ENCODE assay signal across 16 cellular contexts in the genomic region with DNA sequence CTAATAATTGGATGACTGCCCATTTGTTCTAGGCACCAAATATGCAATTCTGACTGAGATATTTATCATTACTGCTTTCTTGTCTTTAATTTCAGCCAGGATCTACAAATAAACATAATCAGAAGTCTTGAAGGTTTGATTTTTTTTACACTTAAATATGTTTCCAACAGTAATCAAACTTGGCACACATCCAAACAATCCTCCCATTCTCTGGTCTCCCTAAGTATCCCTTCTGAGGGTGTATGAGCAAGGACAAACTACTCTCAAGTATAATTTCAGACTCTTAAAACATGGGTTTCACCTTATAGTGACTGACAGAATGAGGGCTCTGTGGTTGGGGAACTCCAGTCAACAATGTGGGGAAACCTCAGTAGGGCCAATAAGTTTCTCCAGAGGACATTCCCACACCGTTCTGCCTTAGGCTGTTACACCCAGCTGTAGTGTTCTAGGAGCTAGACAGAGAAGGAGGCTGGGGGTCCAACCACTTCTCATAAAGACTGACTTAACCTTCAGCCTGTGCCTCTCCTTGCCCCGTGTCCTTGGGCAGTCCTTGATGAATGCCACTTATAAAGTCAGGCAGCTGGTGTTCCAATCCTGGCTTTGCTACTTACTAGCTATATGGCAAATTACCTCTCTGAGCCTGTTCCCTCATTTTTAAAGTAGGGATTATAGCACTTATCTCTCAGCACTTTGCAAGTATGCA. TPM values are rescaled to one million over a fixed set of nuclear protein-coding genes. Genes with fewer than 3 reads are reported as not detected.
A peak's percentile ranks its signal among the peaks of the same experiment; 100 is the strongest.
DNase-seq lines count a peak whose midpoint lies in the region; TF ChIP-seq lines count a peak whose summit lies in the region.
"Had no signal": no experiment of that assay in that cellular context is flagged by ENCODE, and none has a peak within 500 bp of the region (broad histone marks: within the 10 kb centered on the region; RNA-seq: fewer than 3 reads in every experiment).

No MANE protein-coding gene starts in this region.

- no peaks in the 10 kb centered on the region for H3K9me2 ChIP-seq in hepatocyte (replicated peaks; ENCODE audit: insufficient read depth)

- H3K27me3 ChIP-seq in hepatocyte (no peaks in the 10 kb centered on the region), suprapubic skin (no peaks in the 10 kb centered on the region), spleen (replicated peaks in 1 of 7) (peaks cover 0 to 29% (median 0%) of the 10 kb centered on the region in 7 donors)

- H3K4me2 ChIP-seq in hepatocyte: peak overlapping the region; percentile 79

- H3K4me1 ChIP-seq in hepatocyte (ENCODE audit: insufficient read depth): peaks cover 8% of the 10 kb centered on the region
- H3K4me1 ChIP-seq in suprapubic skin: peaks cover 27% of the 10 kb centered on the region
- peaks cover 0 to 10% (median 3%) of the 10 kb centered on the region in 6 donors for H3K4me1 ChIP-seq in spleen

- H4K20me1 ChIP-seq in hepatocyte (ENCODE audit: insufficient read depth, poor library complexity, severe bottlenecking): no peaks in the 10 kb centered on the region

- H3K4me3 ChIP-seq in hepatocyte (no peak overlapping the region), suprapubic skin (no peak overlapping the region), spleen (no peak overlapping the region)
- H3K4me3 ChIP-seq: thoracic aorta had no signal

- DNase-seq in NCI-H1105 treated with DMSO at 0.1 percent for 48 hours (lab: John Stamatoyannopoulos, UW): peak; percentile 54
- no peak for DNase-seq in NCI-H1105 (lab: John Stamatoyannopoulos, UW)
- peak; percentile 93 for DNase-seq in NCI-H82 treated with DMSO at 0.1 percent for 48 hours (lab: John Stamatoyannopoulos, UW; ENCODE audit: unreplicated experiment)
- no peak for DNase-seq in hepatocyte (ENCODE audit: low spot score)
- DNase-seq in suprapubic skin (ENCODE audit: low spot score in 2 of 2): no peak
- DNase-seq in AML-193 (lab: John Stamatoyannopoulos, UW): no peak
- no peak for DNase-seq in SHP77 (lab: John Stamatoyannopoulos, UW)
- no peak for DNase-seq in spleen
- DNase-seq: activated B cell treated with CpG ODN at 0.5 μM for 24 hours; activated T-cell treated with anti-CD3 and anti-CD28 coated beads, Interleukin-2, amount 50 U/mL, for 24 hours; amniotic stem cell; effector CD8-positive, alpha-beta T cell; NCI-H146; nephron progenitor cell had no signal

- intact Hi-C loops in spleen (cut with DNase I; ENCODE audit: low total_unique reads): no loop called here

- 87% methylated on average over 2 of the region's 2 CpGs for WGBS in hepatocyte (ENCODE audit: low lambda C conversion rate, missing lambda C conversion rate)
- 60% methylated on average over 2 of the region's 2 CpGs for WGBS in suprapubic skin
- 48 to 78% (median 68%) methylated on average over 2 of the region's 2 CpGs for WGBS in spleen, 5 donors

- no peak overlapping the region for H2AFZ ChIP-seq in hepatocyte

- H3K9me3 ChIP-seq in hepatocyte (ENCODE audit: low read depth): no peaks in the 10 kb centered on the region
- H3K9me3 ChIP-seq in suprapubic skin: no peaks in the 10 kb centered on the region
- no peaks in the 10 kb centered on the region for H3K9me3 ChIP-seq in spleen
- H3K9me3 ChIP-seq: thoracic aorta had no signal

- TF ChIP-seq EP300 in suprapubic skin (IDR thresholded peaks at IDR 0.05): no peak

- H3K79me2 ChIP-seq in hepatocyte: no peaks in the 10 kb centered on the region

- H3K27ac ChIP-seq in hepatocyte (no peak overlapping the region), suprapubic skin (peak overlapping the region; percentile 93), spleen (no peak overlapping the region)
- H3K27ac ChIP-seq: thoracic aorta had no signal

- H3K36me3 ChIP-seq in hepatocyte (replicated peaks; ENCODE audit: insufficient read depth, low read depth) (no peaks in the 10 kb centered on the region), suprapubic skin (no peaks in the 10 kb centered on the region), spleen (no peaks in the 10 kb centered on the region)
- H3K36me3 ChIP-seq: thoracic aorta had no signal

- TF ChIP-seq POLR2A in suprapubic skin (IDR thresholded peaks at IDR 0.05) (no peak), spleen (IDR thresholded peaks at IDR 0.05) (no peak)

- no peak for TF ChIP-seq CTCF in hepatocyte (IDR thresholded peaks at IDR 0.05; ENCODE audit: poor library complexity)
- no peak for TF ChIP-seq CTCF in suprapubic skin (IDR thresholded peaks at IDR 0.05)
- no peak for TF ChIP-seq CTCF in spleen (IDR thresholded peaks at IDR 0.05 in 8 of 11, conservative IDR thresholded peaks at IDR 0.05 in 3 of 11)

RNA-seq across cellular contexts. Expression of gene PALMD, which starts 1.5 kb away (rescaled TPM):
- 18.5 and 21.7 TPM in 2 replicates for total RNA-seq in hepatocyte
- polyA plus RNA-seq in hepatocyte: 12.3 and 14.0 TPM in 2 replicates
- total RNA-seq in suprapubic skin: 100 to 1,000 TPM; 111 to 183 (median 138) TPM
- 10 to 100 TPM in 3 of 7 donors, 1 to 10 TPM in 4; 2.9 to 16.8 (median 7.9) TPM for total RNA-seq in spleen
- polyA plus RNA-seq in spleen: 10 to 100 TPM in 1 of 3 donors, 1 to 10 TPM in 2; 4.6 to 12.7 (median 5.4) TPM
- total RNA-seq: activated B cell treated with CpG ODN at 0.5 μM for 24 hours had no signal
- polyA plus RNA-seq: IgD-negative memory B cell had no signal

Comparison
In these comparisons a context has a peak if more than half of its experiments do, and no peak if none do; other contexts are left out.
1. DNase-seq: peak in NCI-H1105 treated with DMSO at 0.1 percent for 48 hours (single experiment) and NCI-H82 treated with DMSO at 0.1 percent for 48 hours (single experiment); none in NCI-H1105 (single experiment), hepatocyte (single experiment), suprapubic skin (0 of 2), AML-193 (0 of 2), SHP77 (0 of 2) and spleen (single experiment).